7 cellular contexts compared by ENCODE assay signal in genomic region chr17:73179878-73180277, GRCh38. TPM values are rescaled to one million over a fixed set of nuclear protein-coding genes. Genes with fewer than 3 reads are reported as not detected.
"Had no signal": no experiment of that assay in that cellular context is flagged by ENCODE, and none has a peak within 500 bp of the region (broad histone marks: within the 10 kb centered on the region; RNA-seq: fewer than 3 reads in every experiment).

No MANE protein-coding gene starts in this region.

- H2AFZ ChIP-seq: GM23338 had no signal

- H3K36me3 Mint-ChIP-seq: IgD-negative memory B cell had no signal

- H3K27me3 Mint-ChIP-seq: IgD-negative memory B cell had no signal

- H3K4me2 ChIP-seq: GM23338 had no signal

- H3K9me3 Mint-ChIP-seq: GM23338, H9, HFFc6 had no signal

- H3K4me3 ChIP-seq: GM23338 had no signal

- H3K4me1 Mint-ChIP-seq: GM23338, H9, IgD-negative memory B cell had no signal

- DNase-seq: H9, HCEC 1CT, HFFc6, KG1 had no signal

- H3K4me3 Mint-ChIP-seq: GM23338, H9, HFFc6, IgD-negative memory B cell had no signal

- ATAC-seq: GM23338 had no signal

- H3K27ac Mint-ChIP-seq: GM23338, HFFc6, IgD-negative memory B cell had no signal

RNA-seq across cellular contexts. Expression of gene SSTR2, which starts 15.1 kb away (rescaled TPM):
- total RNA-seq: HT-29 had no signal
- polyA plus RNA-seq: IgD-negative memory B cell had no signal
